ENCODE assay signal across 8 cellular contexts in the genomic region with DNA sequence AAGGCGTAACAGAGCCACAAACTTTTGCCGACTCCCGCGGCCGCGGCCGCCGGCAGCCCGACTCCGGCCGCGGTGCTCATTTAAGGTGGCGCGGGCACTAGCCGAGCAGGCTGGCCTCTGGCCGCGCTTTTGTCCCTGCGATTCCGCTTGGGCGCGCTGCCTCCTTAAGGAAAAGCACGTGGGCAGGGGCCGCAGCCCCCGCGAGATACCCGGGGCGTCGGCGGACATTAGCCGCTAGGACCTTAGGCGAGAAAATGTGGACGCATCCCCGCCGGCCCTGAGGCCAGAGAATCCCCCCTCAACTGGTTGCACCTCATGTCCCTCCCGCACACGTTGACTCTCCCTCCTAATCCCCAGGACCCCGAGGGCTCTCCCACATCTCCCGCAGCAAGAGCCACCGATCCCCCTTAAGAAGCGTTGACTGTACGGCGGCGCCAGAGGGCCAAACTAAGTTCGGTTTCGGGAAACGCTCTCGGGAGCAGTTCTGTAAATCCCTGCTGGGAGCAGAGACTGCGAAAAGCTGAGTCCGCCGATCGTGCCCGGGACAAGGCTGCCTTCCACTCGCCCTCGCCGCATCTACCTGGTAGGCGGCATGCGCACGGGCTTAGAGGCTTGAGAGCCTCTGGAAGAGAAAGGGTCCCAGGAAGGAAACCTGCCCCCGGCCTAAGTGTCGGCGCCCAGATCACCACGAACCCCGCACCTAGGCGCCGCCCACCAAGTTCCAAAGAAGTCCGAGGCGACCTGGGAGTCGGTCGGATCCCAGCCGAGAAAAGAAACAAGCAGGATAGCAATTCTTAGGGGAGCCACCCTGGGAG. TPM values are rescaled to one million over a fixed set of nuclear protein-coding genes. Genes with fewer than 3 reads are reported as not detected.
A peak's percentile ranks its signal among the peaks of the same experiment; 100 is the strongest.
DNase-seq lines count a peak whose midpoint lies in the region; ATAC-seq, FAIRE-seq and TF ChIP-seq lines count a peak whose summit lies in the region.

No MANE protein-coding gene starts in this region.

- POLR2A ChIA-PET in naive thymus-derived CD8-positive, alpha-beta T cell (lab: Charles Lee): no interaction called here

- TF ChIP-seq RAD21 in Ishikawa (IDR thresholded peaks at IDR 0.05; ENCODE audit: low read depth): no peak

- peaks cover 0 to 23% (median 9%) of the 10 kb centered on the region in 9 donors for H3K9me3 Mint-ChIP-seq in naive thymus-derived CD8-positive, alpha-beta T cell

- peak; percentile 86 for DNase-seq in CD1c-positive myeloid dendritic cell (ENCODE audit: extremely low spot score)
- peak; percentile 72 for DNase-seq in RCC 7860 (ENCODE audit: low spot score)
- peak; percentile 28 for DNase-seq in activated gamma-delta T cell treated with Interleukin-2 at 50 U/mL for 16 hours
- DNase-seq in fibroblast of the conjunctiva (ENCODE audit: low read depth): peak; percentile 80
- peak in 8 of 10 donors; percentile 32 to 82 (median 57) for DNase-seq in naive thymus-derived CD8-positive, alpha-beta T cell
- peak; percentile 96 for DNase-seq in superior temporal gyrus (ENCODE audit: extremely low spot score)

- peaks cover 31 to 63% (median 42%) of the 10 kb centered on the region in 5 donors for H3K27me3 Mint-ChIP-seq in naive thymus-derived CD8-positive, alpha-beta T cell

- peaks cover 11 to 43% (median 33%) of the 10 kb centered on the region in 4 donors for H3K4me1 Mint-ChIP-seq in naive thymus-derived CD8-positive, alpha-beta T cell

- peak overlapping the region; percentile 89 to 97 (median 94) for H3K4me3 Mint-ChIP-seq in naive thymus-derived CD8-positive, alpha-beta T cell

- peak; percentile 34 for ATAC-seq in GM21360 (IDR thresholded peaks at IDR 0.05; ENCODE audit: unreplicated experiment)
- peak; percentile 13 to 28 for ATAC-seq in naive thymus-derived CD8-positive, alpha-beta T cell

- peak overlapping the region in 9 of 10 donors; percentile 28 to 92 (median 77) for H3K27ac Mint-ChIP-seq in naive thymus-derived CD8-positive, alpha-beta T cell

- TF ChIP-seq EP300 in Ishikawa (IDR thresholded peaks at IDR 0.05; ENCODE audit: borderline replicate concordance): 0 out of 2 replicates have a peak, but pooled peaks have one; percentile 16

- FAIRE-seq in RCC 7860 (lab: Jason Lieb, UNC): no peak

- peaks cover 4 to 7% (median 5%) of the 10 kb centered on the region in 3 donors for H3K36me3 Mint-ChIP-seq in naive thymus-derived CD8-positive, alpha-beta T cell

TF ChIP-seq in Ishikawa, 13 proteins besides CTCF, POLR2A, EP300 and RAD21:
- TF ChIP-seq TCF12 (IDR thresholded peaks at IDR 0.05; ENCODE audit: low read depth) (peak; percentile 29; the same call in 1 of the 2 replicates), YY1 (IDR thresholded peaks at IDR 0.05; ENCODE audit: low read depth) (no peak), ZBTB7A (IDR thresholded peaks at IDR 0.05; ENCODE audit: low read depth) (0 out of 2 replicates have a peak, but pooled peaks have one; percentile 60), CEBPB (IDR thresholded peaks at IDR 0.05) (no peak), NFIC (IDR thresholded peaks at IDR 0.05) (no peak), TEAD4 (IDR thresholded peaks at IDR 0.05) (no peak), USF1 (IDR thresholded peaks at IDR 0.05) (peak; percentile 70; the same call in 1 of the 2 replicates), MAX (IDR thresholded peaks at IDR 0.05) (peak; percentile 79; the same call in 1 of the 2 replicates)

RNA-seq across cellular contexts. Expression of gene SATB2, which starts 1.8 kb away (rescaled TPM):
- total RNA-seq in naive thymus-derived CD8-positive, alpha-beta T cell: under 1 TPM; 0.49 to 0.74 TPM
- under 1 TPM in 2 of 3 donors, not detected in 1; 0.02 to 0.43 TPM for polyA plus RNA-seq in naive thymus-derived CD8-positive, alpha-beta T cell

Comparison
In these comparisons a context has a peak if more than half of its experiments do, and no peak if none do; other contexts are left out.
1. Peak in every context shown above with its lines: DNase-seq and ATAC-seq.
2. DNase-seq: peak in every context shown above with its lines; median percentile 96 in superior temporal gyrus; 86 in CD1c-positive myeloid dendritic cell; 80 in fibroblast of the conjunctiva; 72 in RCC 7860; 57 in naive thymus-derived CD8-positive, alpha-beta T cell; 28 in activated gamma-delta T cell treated with Interleukin-2 at 50 U/mL for 16 hours.